ENCODE assay signal across 8 cellular contexts in the genomic region with DNA sequence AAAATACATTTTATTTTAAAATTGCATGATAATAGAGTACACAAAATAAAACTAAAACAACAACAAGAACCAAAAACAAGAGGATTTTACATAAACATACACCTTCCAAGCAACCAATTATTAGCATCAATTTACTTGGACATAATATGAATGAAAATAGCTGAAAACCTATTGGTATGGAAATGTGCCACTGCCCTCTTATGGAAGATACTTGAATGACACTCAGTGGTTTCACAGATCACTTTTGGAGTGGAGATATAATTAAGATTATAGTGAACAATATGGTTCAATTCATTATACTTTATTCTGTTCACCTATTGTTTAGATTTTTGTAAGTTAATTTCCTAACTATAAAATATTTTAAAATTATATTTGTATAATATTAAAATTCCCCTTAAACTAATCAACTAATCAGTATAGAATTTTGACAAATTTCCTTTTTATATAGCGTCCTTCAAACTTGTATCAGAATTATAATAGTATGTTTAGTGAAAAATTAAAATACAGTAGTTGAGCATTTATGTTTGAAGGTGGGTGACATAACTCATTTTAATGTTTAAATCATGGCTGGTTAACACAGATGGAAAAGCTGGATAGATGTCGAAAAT.
DNase-seq lines count a peak whose midpoint lies in the region; ATAC-seq and TF ChIP-seq lines count a peak whose summit lies in the region.

No MANE protein-coding gene starts in this region.

- no peaks in the 10 kb centered on the region for H3K36me3 Mint-ChIP-seq in WTC11

- ATAC-seq in HG02885 (IDR thresholded peaks at IDR 0.05; ENCODE audit: poor library complexity, unreplicated experiment) (peak; percentile 82), WTC11 (no peak)
- ATAC-seq in stimulated activated naive CD8-positive, alpha-beta T cell treated with anti-CD3 and anti-CD28 coated beads, Interleukin-15, Interleukin-2, amounts not matched to agents 100 U/mL and 50 U/mL, for 24 hours, result no peak

- no peaks in the 10 kb centered on the region for H3K9me3 Mint-ChIP-seq in WTC11

- H3K4me3 Mint-ChIP-seq in WTC11, result no peak overlapping the region

- POLR2A ChIA-PET in WTC11 (lab: Charles Lee), result no interaction called here

- no peaks in the 10 kb centered on the region for H3K4me1 Mint-ChIP-seq in WTC11

- in situ Hi-C loops in ACHN (cut with HindIII; ENCODE audit: low pct_ligation_motif_present, low pct_unique_long_range_greater_than_20kb, low sequenced_read_pairs), result no loop called here
- in situ Hi-C loops in GM13977 (cut with MboI; ENCODE audit: low pct_unique_long_range_greater_than_20kb, low sequenced_read_pairs, unreplicated experiment), result no loop called here

- CTCF ChIA-PET in WTC11 (lab: Charles Lee), result interaction anchor here (0.6 to 3.0 kb wide), 8 partner anchors 11 to 339 kb away, joined by 3 to 11 read pairs (median 3); partner anchors contain the start of genes LRRIQ1 and TSPAN19

- TF ChIP-seq CTCF in GM13977 (IDR thresholded peaks at IDR 0.05; ENCODE audit: extremely low read depth, insufficient read depth, missing control alignments) (peak; percentile 65), WTC11 (IDR thresholded peaks at IDR 0.05) (peak; percentile 65)

- peak; percentile 73 for DNase-seq in ACHN
- DNase-seq in GM13977 (ENCODE audit: low spot score), result peak; percentile 6
- DNase-seq in NCI-H2029 (lab: John Stamatoyannopoulos, UW), result peak; percentile 4
- DNase-seq in WTC11 (ENCODE audit: low spot score), result no peak
- DNase-seq in iris pigment epithelial cell (ENCODE audit: low read depth), result peak; percentile 55
- no peak for DNase-seq in stimulated activated naive CD8-positive, alpha-beta T cell treated with anti-CD3 and anti-CD28 coated beads, Interleukin-15, Interleukin-2, amounts not matched to agents 100 U/mL and 50 U/mL, for 24 hours
- no peak for DNase-seq in GM19238 (ENCODE audit: insufficient read length, low spot score)

- H3K27ac Mint-ChIP-seq in WTC11, result no peak overlapping the region

- H3K27me3 Mint-ChIP-seq in WTC11 (ENCODE audit: low read depth), result no peaks in the 10 kb centered on the region

TF ChIP-seq in WTC11, 78 proteins besides CTCF, POLR2A, EP300 and RAD21:
- no peak for TF ChIP-seq NFATC4 (CRISPR knock-in tag; IDR thresholded peaks at IDR 0.05)
TF ChIP-seq in WTC11: peak in this region for 0.

Comparison
In these comparisons a context has a peak if more than half of its experiments do, and no peak if none do; other contexts are left out.
1. DNase-seq: peak in ACHN (single experiment), GM13977 (single experiment), NCI-H2029 (single experiment) and iris pigment epithelial cell (single experiment); none in WTC11 (single experiment), stimulated activated naive CD8-positive, alpha-beta T cell treated with anti-CD3 and anti-CD28 coated beads, Interleukin-15, Interleukin-2, amounts not matched to agents 100 U/mL and 50 U/mL, for 24 hours (single experiment) and GM19238 (single experiment).